In the genomic region with DNA sequence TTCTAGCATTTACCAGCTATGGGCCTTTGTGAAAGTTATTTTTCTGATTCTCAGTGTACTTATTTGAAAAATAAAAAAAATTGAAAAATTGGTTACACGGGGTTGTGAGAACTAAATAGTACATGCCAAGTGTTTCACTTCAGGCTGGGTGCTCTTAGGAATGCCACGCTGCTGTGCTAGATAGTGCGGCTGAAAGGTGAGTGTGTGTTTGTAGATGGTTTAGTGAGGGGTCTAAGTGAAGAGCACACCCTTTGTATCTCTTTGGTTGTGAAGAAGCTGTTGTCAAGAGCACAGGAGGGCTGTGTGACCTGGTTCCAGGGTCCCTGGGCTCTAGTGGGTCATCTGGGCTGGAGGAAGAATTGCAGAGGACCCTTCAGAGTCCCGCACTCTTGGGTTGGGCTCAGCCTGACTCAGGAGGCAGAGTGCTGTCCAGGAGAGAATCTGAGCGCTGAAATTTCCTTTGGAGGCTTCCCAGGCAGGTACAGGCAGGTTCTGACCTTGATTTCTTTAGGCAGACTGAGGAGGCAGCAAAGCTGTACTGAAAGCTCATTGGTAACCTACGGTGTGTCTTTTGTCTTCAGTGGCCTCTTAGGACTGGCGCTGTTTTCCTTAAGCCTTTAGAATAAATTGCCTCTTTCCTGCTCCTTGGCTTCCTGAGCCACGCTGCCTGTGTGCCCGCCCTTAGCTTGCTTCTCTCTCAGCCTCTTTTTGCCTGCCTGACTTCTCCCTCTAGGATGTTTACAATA, we compare ENCODE assay signal across 11 cellular contexts. TPM values are rescaled to one million over a fixed set of nuclear protein-coding genes. Genes with fewer than 3 reads are reported as not detected.
DNase-seq lines count a peak whose midpoint lies in the region; ATAC-seq and TF ChIP-seq lines count a peak whose summit lies in the region.
"Had no signal": no experiment of that assay in that cellular context is flagged by ENCODE, and none has a peak within 500 bp of the region (broad histone marks: within the 10 kb centered on the region; RNA-seq: fewer than 3 reads in every experiment).

No MANE protein-coding gene starts in this region.

- CTCF ChIA-PET in PC-9 (lab: Charles Lee), result no interaction called here

- H3K36me3 ChIP-seq in BLaER1 (peaks cover 48% of the 10 kb centered on the region), PC-9 (ENCODE audit: low read depth) (peaks cover 18% of the 10 kb centered on the region)

- H3K4me2 ChIP-seq in BLaER1, result peak overlapping the region; percentile 36
- no peak overlapping the region for H3K4me2 ChIP-seq in PC-9

- no TSS peak for BruUV-seq in PC-9 (replicated peaks; lab: Mats Ljungman, UMichigan)

- H4K20me1 ChIP-seq in BLaER1 (peaks cover 100% of the 10 kb centered on the region), PC-9 (ENCODE audit: insufficient read depth) (peaks cover 66% of the 10 kb centered on the region)

- no peaks in the 10 kb centered on the region for H3K9me3 Mint-ChIP-seq in nephron progenitor cell
- H3K9me3 Mint-ChIP-seq: activated T-helper 2 cell treated with anti-CD3 and anti-CD28 coated beads, Interferon-gamma antibody, Interleukin-2, Interleukin-4, amounts not matched to agents 10 μg/mL and 5 μg/mL and 100 μg/mL, durations not matched to agents 14 hours and 24 hours and 36 hours had no signal

- H3K4me1 ChIP-seq in BLaER1 (peaks cover 46% of the 10 kb centered on the region), PC-9 (replicated peaks; ENCODE audit: insufficient read depth) (peaks cover 57% of the 10 kb centered on the region)

- peak overlapping the region; percentile 28; the same call in 1 of the 2 replicates for H3K27ac ChIP-seq in BLaER1
- peak overlapping the region; percentile 15; the same call in 1 of the 2 replicates for H3K27ac ChIP-seq in PC-9
- peak overlapping the region; percentile 90 for H3K27ac ChIP-seq in epithelial cell of prostate

- peak overlapping the region; percentile 9 for H3K4me3 Mint-ChIP-seq in nephron progenitor cell

- no peak for ATAC-seq in HG03521 (IDR thresholded peaks at IDR 0.05; ENCODE audit: unreplicated experiment)

- peak overlapping the region; percentile 82 for H3K27ac Mint-ChIP-seq in nephron progenitor cell
- H3K27ac Mint-ChIP-seq: activated T-helper 2 cell treated with anti-CD3 and anti-CD28 coated beads, Interferon-gamma antibody, Interleukin-2, Interleukin-4, amounts not matched to agents 10 μg/mL and 5 μg/mL and 100 μg/mL, durations not matched to agents 14 hours and 24 hours and 36 hours had no signal

- H3K4me1 Mint-ChIP-seq in nephron progenitor cell, result peaks cover 54% of the 10 kb centered on the region

- no peaks in the 10 kb centered on the region for H3K9me2 ChIP-seq in PC-9 (ENCODE audit: insufficient read depth)

- no peak overlapping the region for H2AFZ ChIP-seq in PC-9

- DNase-seq in PC-9 (no peak), epithelial cell of prostate (ENCODE audit: low read depth, low spot score) (peak; percentile 52), nephron progenitor cell (no peak), AG08396 (ENCODE audit: low spot score) (no peak), germinal center (ENCODE audit: low spot score) (no peak)
- no peak for DNase-seq in NK-92 treated with Interleukin-12 subunit alpha and Interleukin-12 subunit beta, amount 100 ng/mL, for 24 hours (lab: John Stamatoyannopoulos, UW)
- DNase-seq: NCI-H1694; stimulated activated naive CD4-positive, alpha-beta T cell treated with Interleukin-2 at 50 U/mL for 16 hours had no signal

- H3K9ac ChIP-seq in BLaER1, result peak overlapping the region; percentile 60; the same call in 1 of the 2 replicates

- H3K4me3 ChIP-seq in BLaER1 (no peak overlapping the region), PC-9 (no peak overlapping the region)

- no peaks in the 10 kb centered on the region for H3K27me3 Mint-ChIP-seq in nephron progenitor cell (ENCODE audit: low read depth, poor library complexity)

- TF ChIP-seq CTCF in PC-9 (conservative IDR thresholded peaks at IDR 0.05) (no peak), nephron progenitor cell (IDR thresholded peaks at IDR 0.05) (no peak)

- POLR2A ChIA-PET in PC-9 (lab: Charles Lee; ENCODE audit: unreplicated experiment), result no interaction called here

- intact Hi-C loops in PC-9 (cut with micrococcal nuclease; ENCODE audit: unreplicated experiment), result no loop called here

- no peaks in the 10 kb centered on the region for H3K27me3 ChIP-seq in BLaER1
- no peaks in the 10 kb centered on the region for H3K27me3 ChIP-seq in PC-9 (ENCODE audit: insufficient read depth, low read depth)

- H3F3A ChIP-seq in PC-9 (ENCODE audit: insufficient read depth, low read depth), result peaks cover 45% of the 10 kb centered on the region

- peaks cover 21% of the 10 kb centered on the region for H3K9me3 ChIP-seq in BLaER1
- no peaks in the 10 kb centered on the region for H3K9me3 ChIP-seq in PC-9 (ENCODE audit: insufficient read depth, low read depth)

- H3K79me2 ChIP-seq in PC-9 (ENCODE audit: low read depth), result peaks cover 95% of the 10 kb centered on the region

- peaks cover 18% of the 10 kb centered on the region for H3K36me3 Mint-ChIP-seq in nephron progenitor cell (ENCODE audit: low read depth)

RNA-seq across cellular contexts. Expression of gene MAP4K4, which starts 44.4 kb away (rescaled TPM):
- total RNA-seq in PC-9 (2021), result 100 and 129 TPM in 2 replicates

Comparison
In these comparisons a context has a peak if more than half of its experiments do, and no peak if none do; other contexts are left out.
1. H3K27ac ChIP-seq: peak in every context shown above with its lines; median percentile 90 in epithelial cell of prostate; 28 in BLaER1; 15 in PC-9.